Comparison of ENCODE assay signal across 12 cellular contexts in genomic region chr11:34501500-34501899, GRCh38. TPM values are rescaled to one million over a fixed set of nuclear protein-coding genes. Genes with fewer than 3 reads are reported as not detected.
DNase-seq lines count a peak whose midpoint lies in the region; ATAC-seq and TF ChIP-seq lines count a peak whose summit lies in the region.
"Had no signal": no experiment of that assay in that cellular context is flagged by ENCODE, and none has a peak within 500 bp of the region (broad histone marks: within the 10 kb centered on the region; RNA-seq: fewer than 3 reads in every experiment).

No MANE protein-coding gene starts in this region.

- no peaks in the 10 kb centered on the region for H3K36me3 Mint-ChIP-seq in natural killer cell
- no peaks in the 10 kb centered on the region for H3K36me3 Mint-ChIP-seq in CD4-positive, alpha-beta T cell (ENCODE audit: low read depth)

- H3K9me3 ChIP-seq in body of pancreas (no peaks in the 10 kb centered on the region), prostate gland (no peaks in the 10 kb centered on the region)
- no peaks in the 10 kb centered on the region for H3K9me3 ChIP-seq in CD4-positive, alpha-beta T cell (ENCODE audit: control insufficient read depth, low read length)
- H3K9me3 ChIP-seq: tibial nerve had no signal

- TF ChIP-seq CTCF in AG09319 (IDR thresholded peaks at IDR 0.05; ENCODE audit: low read depth, low read length): no peak
- no peak for TF ChIP-seq CTCF in body of pancreas (IDR thresholded peaks at IDR 0.05)
- TF ChIP-seq CTCF in prostate gland (IDR thresholded peaks at IDR 0.05): no peak
- no peak for TF ChIP-seq CTCF in natural killer cell (IDR thresholded peaks at IDR 0.05)
- TF ChIP-seq CTCF in CD4-positive, alpha-beta T cell (IDR thresholded peaks at IDR 0.05): no peak

- peak; percentile 6; the same call in 1 of the 2 replicates for TF ChIP-seq RAD21 in Ishikawa (IDR thresholded peaks at IDR 0.05; ENCODE audit: low read depth)

- H3K27ac ChIP-seq in body of pancreas (no peak overlapping the region), prostate gland (no peak overlapping the region)
- H3K27ac ChIP-seq in CD4-positive, alpha-beta T cell (ENCODE audit: low read depth, low read length): no peak overlapping the region

- H3K27me3 Mint-ChIP-seq in natural killer cell (ENCODE audit: low read depth in 2 of 2): peaks cover 0 to 2% of the 10 kb centered on the region in 2 donors
- H3K27me3 Mint-ChIP-seq in CD4-positive, alpha-beta T cell: no peaks in the 10 kb centered on the region

- H3K4me1 Mint-ChIP-seq in natural killer cell: no peaks in the 10 kb centered on the region
- H3K4me1 Mint-ChIP-seq in CD4-positive, alpha-beta T cell (ENCODE audit: low read depth): no peaks in the 10 kb centered on the region
- H3K4me1 Mint-ChIP-seq: activated B cell treated with CpG ODN at 0.5 μM for 24 hours had no signal

- POLR2A ChIA-PET in CD4-positive, alpha-beta T cell (lab: Charles Lee): no interaction called here

- WGBS in body of pancreas, 2 donors: 65 to 75% methylated on average over 4 of the region's 4 CpGs
- 52% methylated on average over 4 of the region's 4 CpGs for WGBS in prostate gland

- H3K27me3 ChIP-seq in body of pancreas (no peaks in the 10 kb centered on the region), prostate gland (replicated peaks; ENCODE audit: insufficient read depth) (no peaks in the 10 kb centered on the region)
- H3K27me3 ChIP-seq in CD4-positive, alpha-beta T cell (ENCODE audit: control insufficient read depth, insufficient read depth, low read length): peaks cover 3% of the 10 kb centered on the region
- H3K27me3 ChIP-seq: tibial nerve had no signal

- peak; percentile 85 for DNase-seq in AG09319 (ENCODE audit: extremely low read depth, low read depth)
- DNase-seq in body of pancreas: peak in 2 of 4 donors; percentile 14 to 44
- peak; percentile 17 for DNase-seq in medulla oblongata (ENCODE audit: extremely low spot score)
- DNase-seq in prostate gland (ENCODE audit: low spot score): no peak
- DNase-seq in natural killer cell: no peak
- DNase-seq in CD4-positive, alpha-beta T cell: no peak
- DNase-seq: activated B cell treated with CpG ODN at 0.5 μM for 24 hours, DMS 273 treated with DMSO at 0.1 percent for 48 hours, NCI-H2171 treated with DMSO at 0.1 percent for 48 hours had no signal

- no peaks in the 10 kb centered on the region for H3K36me3 ChIP-seq in body of pancreas (replicated peaks in 1 of 2; ENCODE audit: insufficient read depth in 1 of 2, low read depth in 2 of 2)
- no peaks in the 10 kb centered on the region for H3K36me3 ChIP-seq in prostate gland
- H3K36me3 ChIP-seq: tibial nerve had no signal

- intact Hi-C loops in body of pancreas (cut with DNase I) (no loop called here), prostate gland (cut with DNase I) (loop anchor here (5.0 kb wide), 1 partner anchor 396 kb away; no protein-coding TSS in a partner anchor), natural killer cell (cut with micrococcal nuclease) (no loop called here)
- intact Hi-C loops in CD4-positive, alpha-beta T cell (cut with DNase I, micrococcal nuclease): loop anchor here in 1 of 2 experiments (10.0 kb wide), 1 partner anchor 913 kb away; the partner anchor contains the start of gene SLC1A2

- H3K27ac Mint-ChIP-seq in natural killer cell: no peak overlapping the region
- no peak overlapping the region for H3K27ac Mint-ChIP-seq in CD4-positive, alpha-beta T cell
- H3K27ac Mint-ChIP-seq: activated B cell treated with CpG ODN at 0.5 μM for 24 hours had no signal

- no peaks in the 10 kb centered on the region for H3K9me3 Mint-ChIP-seq in natural killer cell
- H3K9me3 Mint-ChIP-seq in CD4-positive, alpha-beta T cell: no peaks in the 10 kb centered on the region
- H3K9me3 Mint-ChIP-seq: activated B cell treated with CpG ODN at 0.5 μM for 24 hours had no signal

- H3K4me1 ChIP-seq in body of pancreas (peaks cover 6% of the 10 kb centered on the region), prostate gland (replicated peaks) (no peaks in the 10 kb centered on the region)

- TF ChIP-seq POLR2A in body of pancreas (IDR thresholded peaks at IDR 0.05) (no peak), prostate gland (IDR thresholded peaks at IDR 0.05) (no peak)

- CTCF ChIA-PET in CD4-positive, alpha-beta T cell (lab: Charles Lee): no interaction called here

- H3K4me3 ChIP-seq in body of pancreas (no peak overlapping the region), prostate gland (no peak overlapping the region)
- H3K4me3 ChIP-seq: tibial nerve had no signal

- peak; percentile 81 for TF ChIP-seq EP300 in Ishikawa (IDR thresholded peaks at IDR 0.05; ENCODE audit: borderline replicate concordance)

- ATAC-seq in body of pancreas (peak; percentile 55), HG03354 (IDR thresholded peaks at IDR 0.05; ENCODE audit: poor library complexity, severe bottlenecking, unreplicated experiment) (no peak), natural killer cell (no peak)
- ATAC-seq in CD4-positive, alpha-beta T cell (ENCODE audit: poor library complexity): no peak

- H3K4me3 Mint-ChIP-seq in natural killer cell: no peak overlapping the region
- H3K4me3 Mint-ChIP-seq in CD4-positive, alpha-beta T cell: no peak overlapping the region
- H3K4me3 Mint-ChIP-seq: activated B cell treated with CpG ODN at 0.5 μM for 24 hours had no signal

TF ChIP-seq in Ishikawa, 13 proteins besides CTCF, POLR2A, EP300 and RAD21:
- peak; percentile 75 for TF ChIP-seq TCF12 (IDR thresholded peaks at IDR 0.05; ENCODE audit: low read depth)
- TF ChIP-seq CEBPB (IDR thresholded peaks at IDR 0.05): peak; percentile 97
- TF ChIP-seq USF1 (IDR thresholded peaks at IDR 0.05): no peak
- TF ChIP-seq TAF1 (IDR thresholded peaks at IDR 0.05; ENCODE audit: low read depth): no peak
- no peak for TF ChIP-seq EGR1 (IDR thresholded peaks at IDR 0.05)
- no peak for TF ChIP-seq REST (IDR thresholded peaks at IDR 0.05; ENCODE audit: low read depth)
- TF ChIP-seq ZBTB7A (IDR thresholded peaks at IDR 0.05; ENCODE audit: low read depth): no peak
- peak; percentile 54; the same call in 1 of the 2 replicates for TF ChIP-seq TEAD4 (IDR thresholded peaks at IDR 0.05)
- no peak for TF ChIP-seq YY1 (IDR thresholded peaks at IDR 0.05; ENCODE audit: low read depth)
- TF ChIP-seq MAX (IDR thresholded peaks at IDR 0.05): peak; percentile 27
- peak; percentile 69 for TF ChIP-seq NFIC (IDR thresholded peaks at IDR 0.05)
- TF ChIP-seq CREB1 (IDR thresholded peaks at IDR 0.05; ENCODE audit: low read depth): no peak
- no peak; the same call in none of the 2 replicates for TF ChIP-seq FOXM1 (IDR thresholded peaks at IDR 0.05; ENCODE audit: borderline replicate concordance, low read depth)

RNA-seq across cellular contexts. Expression of gene ELF5, which starts 12.1 kb away (rescaled TPM):
- not detected for total RNA-seq in body of pancreas
- total RNA-seq in prostate gland: 1 to 10 TPM in 1 of 2 donors, under 1 TPM in 1; 0.18 to 2.7 TPM
- total RNA-seq in natural killer cell: not detected
- total RNA-seq in CD4-positive, alpha-beta T cell: not detected
- total RNA-seq: activated B cell treated with CpG ODN at 0.5 μM for 24 hours, tibial nerve had no signal

Comparison
In these comparisons a context has a peak if more than half of its experiments do, and no peak if none do; other contexts are left out.
1. DNase-seq: peak in AG09319 (single experiment) and medulla oblongata (single experiment); none in prostate gland (single experiment), natural killer cell (single experiment) and CD4-positive, alpha-beta T cell (0 of 10).